In genomic region chr1:214537219-214537618, GRCh38 we compare ENCODE assay signal across 16 cellular contexts. TPM values are rescaled to one million over a fixed set of nuclear protein-coding genes. Genes with fewer than 3 reads are reported as not detected.
DNase-seq lines count a peak whose midpoint lies in the region; ATAC-seq and TF ChIP-seq lines count a peak whose summit lies in the region.
"Had no signal": no experiment of that assay in that cellular context is flagged by ENCODE, and none has a peak within 500 bp of the region (broad histone marks: within the 10 kb centered on the region; RNA-seq: fewer than 3 reads in every experiment).

No MANE protein-coding gene starts in this region.

- TF ChIP-seq POLR2A in sigmoid colon (IDR thresholded peaks at IDR 0.05), result no peak

- no peak for ATAC-seq in GM21526 (IDR thresholded peaks at IDR 0.05; ENCODE audit: low FRiP score, unreplicated experiment)

- intact Hi-C loops in sigmoid colon (cut with DNase I), result loop anchor here (5.0 kb wide), 1 partner anchor 40 kb away; no protein-coding TSS in a partner anchor

- 76 to 81% methylated on average over 5 of the region's 5 CpGs for WGBS in sigmoid colon, 2 donors

- H3K36me3 ChIP-seq in sigmoid colon, result peaks cover 0 to 4% (median 0%) of the 10 kb centered on the region in 4 donors
- H3K36me3 ChIP-seq: HAP-1, ovary had no signal

- no peak overlapping the region for H3K4me3 ChIP-seq in choroid plexus epithelial cell (ENCODE audit: low read depth, low read length)
- no peak overlapping the region for H3K4me3 ChIP-seq in sigmoid colon
- H3K4me3 ChIP-seq: esophagus squamous epithelium, HAP-1, ovary had no signal

- H3K4me1 ChIP-seq in sigmoid colon, result peaks cover 0 to 60% (median 51%) of the 10 kb centered on the region in 4 donors

- no peak for TF ChIP-seq CTCF in choroid plexus epithelial cell (conservative IDR thresholded peaks at IDR 0.05; ENCODE audit: low read depth, low read length)
- TF ChIP-seq CTCF in sigmoid colon (IDR thresholded peaks at IDR 0.05), result no peak

- TF ChIP-seq EP300 in sigmoid colon (IDR thresholded peaks at IDR 0.05), result no peak

- DNase-seq in DMS79 treated with DMSO at 0.1 percent for 48 hours (lab: John Stamatoyannopoulos, UW), result peak; percentile 8
- no peak for DNase-seq in DMS79 (lab: John Stamatoyannopoulos, UW)
- peak; percentile 24 for DNase-seq in NCI-H226
- DNase-seq in choroid plexus epithelial cell (ENCODE audit: low read depth), result peak; percentile 51
- no peak for DNase-seq in sigmoid colon
- no peak for DNase-seq in HuH-7.5 (ENCODE audit: low spot score)
- no peak for DNase-seq in NAMALWA (ENCODE audit: low spot score)
- DNase-seq: 8988T; activated CD4-positive, alpha-beta T cell treated with anti-CD3 and anti-CD28 coated beads for 48 hours; activated T-cell treated with anti-CD3 and anti-CD28 coated beads, Interleukin-2, amount 50 U/mL, for 48 hours; amniotic stem cell; CD8-positive, alpha-beta memory T cell; esophagus squamous epithelium; ovary had no signal

- H3K27ac ChIP-seq in sigmoid colon, result peak overlapping the region; percentile 14 to 76 (median 42)
- H3K27ac ChIP-seq: ovary had no signal

- H3K27me3 ChIP-seq in sigmoid colon, result no peaks in the 10 kb centered on the region
- H3K27me3 ChIP-seq: esophagus squamous epithelium, ovary had no signal

- H3K9me3 ChIP-seq in sigmoid colon, result no peaks in the 10 kb centered on the region
- H3K9me3 ChIP-seq: esophagus squamous epithelium, HAP-1, ovary had no signal

RNA-seq across cellular contexts. Expression of gene PTPN14, which starts 14.2 kb away (rescaled TPM):
- total RNA-seq in sigmoid colon, result 10 to 100 TPM; 20.1 to 35.5 (median 33.1) TPM
- polyA plus RNA-seq in sigmoid colon, result 1 to 10 TPM in 1 of 3 donors, under 1 TPM in 2; 0.46 to 3.1 (median 0.60) TPM

Comparison
In these comparisons a context has a peak if more than half of its experiments do, and no peak if none do; other contexts are left out.
1. DNase-seq: peak in DMS79 treated with DMSO at 0.1 percent for 48 hours (single experiment), NCI-H226 (single experiment) and choroid plexus epithelial cell (single experiment); none in DMS79 (single experiment), sigmoid colon (single experiment), HuH-7.5 (single experiment) and NAMALWA (single experiment).